Comparison of ENCODE assay signal across 1 cellular context in the genomic region with DNA sequence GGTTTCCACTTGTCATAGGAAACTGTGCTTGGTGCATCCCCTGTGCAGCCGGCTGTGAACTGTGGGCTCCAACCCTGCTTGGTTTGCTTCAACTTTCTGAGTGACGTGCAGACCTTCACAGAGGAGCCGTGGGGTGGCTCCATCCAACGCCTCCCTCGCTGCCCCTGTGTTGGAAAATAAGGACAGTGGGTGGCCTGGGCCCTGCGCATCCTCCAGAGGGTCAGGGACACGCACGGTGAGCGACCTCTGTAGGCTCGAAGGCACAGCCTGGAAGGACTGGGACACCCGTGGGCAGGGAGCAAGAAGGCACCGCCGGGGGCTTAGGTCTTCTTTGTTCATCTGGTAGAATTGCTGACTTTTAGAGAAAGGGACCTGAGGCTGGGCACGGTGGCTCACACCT.
TF ChIP-seq lines count a peak whose summit lies in the region.

No MANE protein-coding gene starts in this region.

TF ChIP-seq in GM12878, 131 proteins besides CTCF, POLR2A, EP300 and RAD21:
- TF ChIP-seq SRF (IDR thresholded peaks at IDR 0.05; ENCODE audit: low read depth in 2 of 2, low read length in 2 of 2), result no peak
- no peak for TF ChIP-seq ZNF24 (IDR thresholded peaks at IDR 0.05)
- TF ChIP-seq ESRRA (IDR thresholded peaks at IDR 0.05; ENCODE audit: low read length), result no peak
- no peak for TF ChIP-seq ZNF207 (IDR thresholded peaks at IDR 0.05; ENCODE audit: borderline replicate concordance)
- no peak for TF ChIP-seq FOS (IDR thresholded peaks at IDR 0.05; ENCODE audit: borderline replicate concordance, extremely low read depth, insufficient read length)
- TF ChIP-seq CREM (IDR thresholded peaks at IDR 0.05; ENCODE audit: low read depth), result no peak
- TF ChIP-seq, protein P1, sequence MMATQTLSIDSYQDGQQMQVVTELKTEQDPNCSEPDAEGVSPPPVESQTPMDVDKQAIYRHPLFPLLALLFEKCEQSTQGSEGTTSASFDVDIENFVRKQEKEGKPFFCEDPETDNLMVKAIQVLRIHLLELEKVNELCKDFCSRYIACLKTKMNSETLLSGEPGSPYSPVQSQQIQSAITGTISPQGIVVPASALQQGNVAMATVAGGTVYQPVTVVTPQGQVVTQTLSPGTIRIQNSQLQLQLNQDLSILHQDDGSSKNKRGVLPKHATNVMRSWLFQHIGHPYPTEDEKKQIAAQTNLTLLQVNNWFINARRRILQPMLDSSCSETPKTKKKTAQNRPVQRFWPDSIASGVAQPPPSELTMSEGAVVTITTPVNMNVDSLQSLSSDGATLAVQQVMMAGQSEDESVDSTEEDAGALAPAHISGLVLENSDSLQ (IDR thresholded peaks at IDR 0.05), result peak; percentile 32; the same call in 1 of the 2 replicates
